In the genomic region with DNA sequence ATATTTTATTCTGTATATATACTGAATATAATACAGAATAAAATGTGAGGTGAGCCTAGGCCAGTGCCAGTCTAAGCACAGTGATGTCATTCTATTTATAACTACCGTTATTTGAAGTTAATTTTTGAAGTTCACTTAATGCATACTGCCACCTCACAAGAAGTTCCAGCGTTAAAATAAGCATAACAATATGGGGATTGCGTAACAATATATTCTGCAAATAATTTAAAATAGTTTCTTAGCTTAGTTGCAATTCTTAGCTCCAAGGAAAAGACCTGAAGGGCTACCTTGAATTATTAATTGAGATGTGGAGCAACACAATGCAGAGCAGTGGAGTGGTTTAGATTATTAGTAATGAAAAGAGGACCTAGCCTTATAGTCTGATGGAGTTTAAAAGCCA, we compare ENCODE assay signal across 26 cellular contexts.
DNase-seq lines count a peak whose midpoint lies in the region; ATAC-seq, FAIRE-seq and TF ChIP-seq lines count a peak whose summit lies in the region.
"Had no signal": no experiment of that assay in that cellular context is flagged by ENCODE, and none has a peak within 500 bp of the region (broad histone marks: within the 10 kb centered on the region; RNA-seq: fewer than 3 reads in every experiment).

No MANE protein-coding gene starts in this region.

- H2AFZ ChIP-seq in IMR-90 (replicated peaks; ENCODE audit: low read length, poor library complexity), result no peak overlapping the region
- no peak overlapping the region for H2AFZ ChIP-seq in K562 (ENCODE audit: low read depth, low read length)

- no peak overlapping the region for H2BK20ac ChIP-seq in IMR-90 (ENCODE audit: low read depth, low read length)

- ATAC-seq in IMR-90 (ENCODE audit: low read depth) (no peak), K562 (no peak), left ventricle myocardium superior (no peak)
- ATAC-seq: GM12878 had no signal

- BruUV-seq in IMR-90 (replicated peaks; lab: Mats Ljungman, UMichigan), result no TSS peak
- no TSS peak for BruUV-seq in K562 (replicated peaks; lab: Mats Ljungman, UMichigan)

- no peak overlapping the region for H2AK9ac ChIP-seq in IMR-90 (replicated peaks; ENCODE audit: low read depth, low read length, poor library complexity)

- no peak for TF ChIP-seq EP300 in Ishikawa (IDR thresholded peaks at IDR 0.05; ENCODE audit: borderline replicate concordance)
- TF ChIP-seq EP300 in K562 (IDR thresholded peaks at IDR 0.05; ENCODE audit: low read length), result no peak

- H3K79me1 ChIP-seq in IMR-90 (ENCODE audit: low read depth in 1 of 2, low read length in 2 of 2) (no peaks in the 10 kb centered on the region), mesendoderm (ENCODE audit: low read length) (no peaks in the 10 kb centered on the region)

- H3K23ac ChIP-seq in IMR-90 (ENCODE audit: low read depth, low read length) (no peak overlapping the region), mesendoderm (ENCODE audit: low read length) (no peak overlapping the region)

- H3K9ac ChIP-seq in IMR-90 (ENCODE audit: low read depth, low read length) (no peak overlapping the region), K562 (ENCODE audit: insufficient read depth in 1 of 2, low read depth in 2 of 2, low read length in 2 of 2) (no peak overlapping the region), mesendoderm (ENCODE audit: low read length) (no peak overlapping the region)
- H3K9ac ChIP-seq: BLaER1 had no signal

- H2BK15ac ChIP-seq in IMR-90 (ENCODE audit: low read depth, low read length) (no peak overlapping the region), mesendoderm (replicated peaks; ENCODE audit: low read depth) (no peak overlapping the region)

- CTCF ChIA-PET in IMR-90 (lab: Yijun Ruan, JAX) (no interaction called here), K562 (lab: Yijun Ruan, JAX; ENCODE audit: low intra/inter-chr PET ratio) (no interaction called here), HEK293T (lab: Yijun Ruan, JAX) (no interaction called here)

- H3K4me1 ChIP-seq in IMR-90 (ENCODE audit: control insufficient read depth, insufficient read depth, low read length) (no peaks in the 10 kb centered on the region), K562 (replicated peaks in 1 of 2; ENCODE audit: control insufficient read depth in 2 of 2, insufficient read depth in 2 of 2, low read length in 2 of 2) (no peaks in the 10 kb centered on the region), mesendoderm (ENCODE audit: control insufficient read depth, low read depth, low read length) (no peaks in the 10 kb centered on the region)
- H3K4me1 ChIP-seq: BE2C, BLaER1 had no signal

- POLR2A ChIA-PET in IMR-90 (lab: Charles Lee; ENCODE audit: unreplicated experiment), result no interaction called here
- POLR2A ChIA-PET in K562 (lab: Yijun Ruan, JAX), result no interaction called here
- POLR2A ChIA-PET in HEK293T (lab: Yijun Ruan, JAX), result no interaction called here

- no peak overlapping the region for H3K14ac ChIP-seq in IMR-90 (replicated peaks; ENCODE audit: low read depth, low read length)

- H3K79me2 ChIP-seq in K562 (ENCODE audit: control insufficient read depth, insufficient read depth, low read length) (no peaks in the 10 kb centered on the region), mesendoderm (ENCODE audit: control insufficient read depth, insufficient read depth, low read length) (no peaks in the 10 kb centered on the region)

- TF ChIP-seq POLR2A in IMR-90 (IDR thresholded peaks at IDR 0.05; ENCODE audit: low read depth, low read length) (no peak), K562 (conservative IDR thresholded peaks at IDR 0.05) (no peak)

- WGBS in IMR-90 (ENCODE audit: extremely low coverage in 2 of 2, insufficient read length in 1 of 2), 2 experiments, result no CpG with 5 or more reads among the region's 3 CpGs
- WGBS in K562 (ENCODE audit: insufficient coverage, low coverage, missing lambda C conversion rate), result 0% methylated on average over 3 of the region's 3 CpGs
- WGBS in mesendoderm (ENCODE audit: extremely low coverage, insufficient coverage, low lambda C conversion rate), result no CpG with 5 or more reads among the region's 3 CpGs

- no peak overlapping the region for H4K91ac ChIP-seq in IMR-90 (ENCODE audit: insufficient read depth, low read depth, low read length)

- dilution Hi-C loops in IMR-90 (cut with HindIII; ENCODE audit: low sequenced_read_pairs, unreplicated experiment), result no loop called here

- H3K27ac ChIP-seq in IMR-90 (ENCODE audit: insufficient read depth, low read length), result no peak overlapping the region
- H3K27ac ChIP-seq in K562 (ENCODE audit: extremely low read depth, low read depth, low read length), result no peak overlapping the region
- no peak overlapping the region for H3K27ac ChIP-seq in mesendoderm (ENCODE audit: low read depth, low read length)
- H3K27ac ChIP-seq: BLaER1 had no signal

- H4K5ac ChIP-seq in IMR-90 (ENCODE audit: low read depth, low read length), result no peak overlapping the region
- no peak overlapping the region for H4K5ac ChIP-seq in mesendoderm (ENCODE audit: low read length)

- no peak overlapping the region for H3K4me2 ChIP-seq in IMR-90 (ENCODE audit: low read depth, low read length)
- no peak overlapping the region for H3K4me2 ChIP-seq in K562 (ENCODE audit: insufficient read depth, low read length)
- H3K4me2 ChIP-seq in mesendoderm (ENCODE audit: low read length), result no peak overlapping the region
- H3K4me2 ChIP-seq: BLaER1 had no signal

- no peak for DNase-seq in IMR-90
- DNase-seq in K562 (ENCODE audit: extremely low read depth in 1 of 4, low spot score in 3 of 4), result no peak
- DNase-seq in mesendoderm, result no peak
- DNase-seq in NCI-H1436 treated with DMSO at 0.1 percent for 48 hours (lab: John Stamatoyannopoulos, UW), result no peak
- no peak for DNase-seq in left ventricle myocardium superior
- DNase-seq in HEK293T (ENCODE audit: extremely low spot score), result no peak
- DNase-seq: 8988T; ACHN; BE2C; C1 segment of cervical spinal cord; CD4-positive, alpha-beta memory T cell; CD4-positive, CD25-positive, alpha-beta regulatory T cell; CD8-positive, alpha-beta memory T cell; COR-L47; DMS 273 treated with DMSO at 0.1 percent for 48 hours; DMS153; DMS53; DMS79; DND-41; EL; GDM1 had no signal

- no peak for FAIRE-seq in K562 (lab: Jason Lieb, UNC)
- FAIRE-seq: GM12878, GM12892, GM18507 had no signal

- H2AK5ac ChIP-seq in IMR-90 (ENCODE audit: low read depth, low read length), result no peak overlapping the region
- H2AK5ac ChIP-seq in mesendoderm (ENCODE audit: low read length), result no peak overlapping the region

- H4K8ac ChIP-seq in IMR-90 (ENCODE audit: low read depth in 2 of 2, low read length in 2 of 2), result no peak overlapping the region
- peak overlapping the region; percentile 5 for H4K8ac ChIP-seq in mesendoderm (ENCODE audit: low read depth, low read length)

- H3K9me3 ChIP-seq in IMR-90 (ENCODE audit: control insufficient read depth, insufficient read depth, low read length) (no peaks in the 10 kb centered on the region; the same call in 1 of the 2 replicates), K562 (replicated peaks; ENCODE audit: control insufficient read depth, insufficient read depth, low read depth, low read length) (no peaks in the 10 kb centered on the region)
- H3K9me3 ChIP-seq: BE2C, BLaER1 had no signal

- H3K36me3 ChIP-seq in IMR-90 (ENCODE audit: control insufficient read depth, insufficient read depth, low read length), result no peaks in the 10 kb centered on the region
- no peaks in the 10 kb centered on the region for H3K36me3 ChIP-seq in K562 (ENCODE audit: control insufficient read depth, insufficient read depth, low read length)
- H3K36me3 ChIP-seq in mesendoderm (ENCODE audit: control insufficient read depth, insufficient read depth, low read length), result no peaks in the 10 kb centered on the region
- H3K36me3 ChIP-seq: BE2C, BLaER1 had no signal

- no peak overlapping the region for H3K4me3 ChIP-seq in IMR-90 (ENCODE audit: insufficient read depth, low read depth, low read length)
- no peak overlapping the region for H3K4me3 ChIP-seq in K562
- H3K4me3 ChIP-seq in mesendoderm (ENCODE audit: low read length), result no peak overlapping the region
- H3K4me3 ChIP-seq: BLaER1, GM12878 had no signal

- no peaks in the 10 kb centered on the region for H3K9me1 ChIP-seq in IMR-90 (ENCODE audit: insufficient read depth, low read length)
- H3K9me1 ChIP-seq in K562 (ENCODE audit: control insufficient read depth, insufficient read depth, low read length), result no peaks in the 10 kb centered on the region

- H4K20me1 ChIP-seq in IMR-90 (ENCODE audit: insufficient read depth, low read length) (no peaks in the 10 kb centered on the region), K562 (replicated peaks; ENCODE audit: control insufficient read depth, insufficient read depth, low read length) (no peaks in the 10 kb centered on the region)
- H4K20me1 ChIP-seq: BLaER1 had no signal

- H3K18ac ChIP-seq in IMR-90 (ENCODE audit: low read depth, low read length), result no peak overlapping the region
- H3K18ac ChIP-seq in mesendoderm (ENCODE audit: low read length), result no peak overlapping the region

- H2BK5ac ChIP-seq in IMR-90 (ENCODE audit: low read depth, low read length, poor library complexity, severe bottlenecking) (no peak overlapping the region), mesendoderm (ENCODE audit: low read length) (no peak overlapping the region)

- in situ Hi-C loops in IMR-90 (cut with MboI; ENCODE audit: low sequenced_read_pairs), result no loop called here
- in situ Hi-C loops in K562 (cut with MboI), result no loop called here

- H3K27me3 ChIP-seq in IMR-90 (ENCODE audit: control insufficient read depth, insufficient read depth, low read length) (no peaks in the 10 kb centered on the region), K562 (ENCODE audit: control insufficient read depth in 2 of 2, insufficient read depth in 2 of 2, low read length in 2 of 2) (no peaks in the 10 kb centered on the region), mesendoderm (ENCODE audit: insufficient read depth, low read length, poor library complexity) (no peaks in the 10 kb centered on the region)
- H3K27me3 ChIP-seq: BE2C, BLaER1 had no signal

- intact Hi-C loops in IMR-90 (cut with micrococcal nuclease), result no loop called here
- intact Hi-C loops in K562 (cut with micrococcal nuclease), result no loop called here
- intact Hi-C loops in left ventricle myocardium superior (cut with micrococcal nuclease), result no loop called here

- TF ChIP-seq RAD21 in IMR-90 (IDR thresholded peaks at IDR 0.05; ENCODE audit: low read length) (no peak), Ishikawa (IDR thresholded peaks at IDR 0.05; ENCODE audit: low read depth) (no peak), K562 (CRISPR knock-in tag; conservative IDR thresholded peaks at IDR 0.05 in 1 of 2, IDR thresholded peaks at IDR 0.05 in 1 of 2) (no peak)

- H3K4ac ChIP-seq in IMR-90 (ENCODE audit: low read depth, low read length) (no peak overlapping the region), mesendoderm (ENCODE audit: low read depth, low read length) (no peak overlapping the region)

- H3K56ac ChIP-seq in IMR-90 (ENCODE audit: extremely low read depth, insufficient read depth, low read length) (no peak overlapping the region), mesendoderm (ENCODE audit: low read length) (no peak overlapping the region)

- no peak overlapping the region for H2BK120ac ChIP-seq in IMR-90 (ENCODE audit: low read depth, low read length)
- no peak overlapping the region for H2BK120ac ChIP-seq in mesendoderm (ENCODE audit: low read depth, low read length)

- no peak for TF ChIP-seq CTCF in IMR-90 (conservative IDR thresholded peaks at IDR 0.05; ENCODE audit: low read depth, low read length)
- TF ChIP-seq CTCF in K562 (IDR thresholded peaks at IDR 0.05 in 2 of 3, conservative IDR thresholded peaks at IDR 0.05 in 1 of 3; ENCODE audit: insufficient read depth in 2 of 3, low read depth in 1 of 3, low read length in 3 of 3), result no peak
